5 cellular contexts compared by ENCODE assay signal in genomic region chr12:49149-49548, GRCh38. TPM values are rescaled to one million over a fixed set of nuclear protein-coding genes. Genes with fewer than 3 reads are reported as not detected.
"Had no signal": no experiment of that assay in that cellular context is flagged by ENCODE, and none has a peak within 500 bp of the region (broad histone marks: within the 10 kb centered on the region; RNA-seq: fewer than 3 reads in every experiment).

No MANE protein-coding gene starts in this region.

RNA-seq across cellular contexts. Expression of gene IQSEC3, which starts 17.4 kb away (rescaled TPM):
- total RNA-seq: M059J, OCI-LY7, PC-9, RPMI7951, SJSA1 had no signal
